Comparison of ENCODE assay signal across 8 cellular contexts in the genomic region with DNA sequence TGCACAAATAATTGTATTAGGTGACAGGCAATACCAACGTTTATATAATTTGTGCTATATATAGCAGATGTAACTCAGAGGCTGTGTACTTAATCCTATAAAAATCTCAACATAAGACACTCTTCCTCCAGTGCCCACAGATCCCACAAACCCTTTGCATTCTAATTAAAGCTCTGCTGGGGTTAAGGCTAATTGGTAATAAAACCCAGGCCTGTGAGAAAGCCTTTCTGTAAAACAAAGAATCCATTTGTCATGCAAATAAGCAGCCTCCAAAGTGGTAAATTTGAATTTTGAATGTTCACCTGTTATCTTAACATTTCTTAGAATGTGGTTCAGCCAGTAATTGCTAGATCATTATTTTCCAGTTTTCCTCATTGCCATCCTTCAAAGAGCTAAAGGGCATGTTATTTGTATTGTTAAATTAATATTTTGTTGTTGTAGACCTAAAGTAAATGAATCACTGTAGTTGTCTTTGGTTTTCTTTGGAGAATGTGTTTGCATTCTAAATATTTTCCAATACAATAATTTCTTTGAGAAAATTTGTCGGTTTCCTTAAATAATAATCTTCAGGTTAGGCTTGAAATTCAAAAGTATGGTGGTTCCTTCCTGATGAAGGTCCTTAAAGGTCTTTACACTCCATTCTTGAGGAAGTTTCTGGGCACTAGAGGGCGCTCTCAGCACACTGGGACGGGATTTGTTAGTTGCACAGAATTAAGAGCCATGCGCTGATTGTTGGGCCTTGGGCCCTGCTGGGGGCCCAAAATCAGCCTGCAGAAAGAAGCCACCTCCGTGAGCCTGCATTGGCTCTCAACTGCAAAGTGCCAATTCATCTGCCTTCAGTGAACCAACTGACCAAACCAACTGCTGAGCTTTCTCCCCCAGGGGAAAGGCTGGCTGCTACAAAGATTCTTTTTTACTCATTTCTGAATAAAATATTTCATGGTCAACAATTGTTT.
DNase-seq lines count a peak whose midpoint lies in the region; ATAC-seq and TF ChIP-seq lines count a peak whose summit lies in the region.

No MANE protein-coding gene starts in this region.

- POLR2A ChIA-PET in GM10248 (lab: Yijun Ruan, JAX): interaction anchor here (1.2 kb wide), 2 partner anchors 23 to 430 kb away, joined by 3 to 5 read pairs; no protein-coding TSS in a partner anchor

- H3K36me3 Mint-ChIP-seq in central memory CD8-positive, alpha-beta T cell (ENCODE audit: insufficient read depth): no peaks in the 10 kb centered on the region

- H3K27ac Mint-ChIP-seq in central memory CD8-positive, alpha-beta T cell (ENCODE audit: low read depth): no peak overlapping the region

- no peak for TF ChIP-seq POLR2A in GM18505 (IDR thresholded peaks at IDR 0.05; ENCODE audit: borderline replicate concordance, extremely low read depth, insufficient read depth, insufficient read length)

- H3K4me1 Mint-ChIP-seq in central memory CD8-positive, alpha-beta T cell: peaks cover 25% of the 10 kb centered on the region

- no peak overlapping the region for H3K4me3 Mint-ChIP-seq in central memory CD8-positive, alpha-beta T cell

- ATAC-seq in HG03354 (IDR thresholded peaks at IDR 0.05; ENCODE audit: poor library complexity, severe bottlenecking, unreplicated experiment) (peak; percentile 68), GM18505 (IDR thresholded peaks at IDR 0.05; ENCODE audit: unreplicated experiment) (no peak)
- peak; percentile 76 for ATAC-seq in central memory CD8-positive, alpha-beta T cell (replicated peaks; ENCODE audit: extremely low read depth, poor library complexity, severe bottlenecking)

- TF ChIP-seq CTCF in GM10248 (IDR thresholded peaks at IDR 0.05; ENCODE audit: control extremely low read depth, extremely low read depth, low read depth, missing control alignments): peak; percentile 74

- no peaks in the 10 kb centered on the region for H3K9me3 Mint-ChIP-seq in central memory CD8-positive, alpha-beta T cell

- CTCF ChIA-PET in GM10248 (lab: Yijun Ruan, JAX): interaction anchor here (0.6 to 5.3 kb wide), 29 partner anchors 9 to 787 kb away, joined by 3 to 103 read pairs (median 4); a partner anchor contains a TSS

- no peaks in the 10 kb centered on the region for H3K27me3 Mint-ChIP-seq in central memory CD8-positive, alpha-beta T cell

- DNase-seq in GM10248 (ENCODE audit: extremely low spot score): peak; percentile 59
- DNase-seq in NCI-H446 (lab: John Stamatoyannopoulos, UW): peak; percentile 89 to 96
- peak; percentile 64 to 94 (median 76) for DNase-seq in activated CD4-positive, CD25-positive, alpha-beta regulatory T cell (lab: John Stamatoyannopoulos, UW)
- peak; percentile 79 to 94 for DNase-seq in central memory CD8-positive, alpha-beta T cell (ENCODE audit: low spot score in 2 of 2)
- DNase-seq in kidney tubule cell (ENCODE audit: low spot score): peak; percentile 85
- peak; percentile 75 to 81 for DNase-seq in stimulated activated CD4-positive, alpha-beta T cell treated with anti-CD3 and anti-CD28 coated beads, Interleukin-1b, Interleukin-23, amount 100 ng/mL, for 1 hour (ENCODE audit: low read depth in 2 of 2)
